ENCODE assay signal across 8 cellular contexts in the genomic region with DNA sequence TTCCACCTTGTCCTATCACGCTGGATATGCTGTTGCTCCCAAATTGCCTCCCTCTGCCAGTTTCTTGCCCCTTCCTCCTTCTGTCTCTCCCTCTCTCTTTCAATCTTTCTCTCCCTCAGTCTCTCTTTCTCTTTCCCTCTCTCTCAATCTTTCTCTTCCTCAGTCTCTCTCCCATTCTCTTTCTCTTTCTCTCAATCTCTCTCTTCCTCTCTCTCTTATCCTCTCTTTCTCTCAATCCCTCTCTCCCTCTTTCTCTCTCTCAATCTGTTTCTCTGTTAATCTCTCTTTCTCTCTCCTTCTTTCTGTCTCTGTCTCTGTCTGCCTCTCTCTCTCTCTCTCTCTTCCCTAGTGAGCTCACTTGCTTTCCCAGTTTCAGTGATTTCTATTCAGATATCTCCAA.
"Had no signal": no experiment of that assay in that cellular context is flagged by ENCODE, and none has a peak within 500 bp of the region (broad histone marks: within the 10 kb centered on the region; RNA-seq: fewer than 3 reads in every experiment).

No MANE protein-coding gene starts in this region.

- H3K9me3 ChIP-seq: HAP-1 had no signal

- H3K27ac ChIP-seq: KMS-11 had no signal

- H2AFZ ChIP-seq: GM23248 had no signal

- H3K4me3 ChIP-seq: GM23248, HAP-1 had no signal

- H3K36me3 ChIP-seq: HAP-1 had no signal

- H3K9ac ChIP-seq: GM23248, KMS-11 had no signal

- FAIRE-seq: HTR-8/SVneo had no signal

- H3K4me1 ChIP-seq: HAP-1 had no signal

- DNase-seq: GM23248, GOT3, H7, HFFc6, KBM-7 had no signal

- H3K4me2 ChIP-seq: KMS-11 had no signal
